ENCODE assay signal across 15 cellular contexts in the genomic region with DNA sequence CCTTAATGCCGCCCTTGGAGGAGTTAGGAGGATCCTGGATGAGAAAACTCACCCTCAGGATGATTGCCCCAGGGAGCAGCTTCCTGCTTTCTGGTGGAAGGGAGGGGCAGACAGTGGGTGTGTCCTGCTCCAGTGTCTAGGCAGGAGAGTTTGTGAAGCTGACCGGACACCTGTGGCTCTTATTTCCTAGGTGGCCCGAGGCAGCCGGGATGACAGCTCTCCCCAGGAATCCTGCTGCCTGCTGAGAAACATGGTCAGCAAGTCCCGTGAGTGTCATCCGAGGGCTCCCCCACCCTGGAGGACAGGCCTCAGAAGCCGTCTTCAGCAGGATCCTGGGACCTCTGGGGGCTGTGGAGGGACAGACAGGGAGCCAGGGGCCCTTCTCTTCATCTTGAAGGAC. TPM values are rescaled to one million over a fixed set of nuclear protein-coding genes. Genes with fewer than 3 reads are reported as not detected.
DNase-seq lines count a peak whose midpoint lies in the region; ATAC-seq and TF ChIP-seq lines count a peak whose summit lies in the region.
"Had no signal": no experiment of that assay in that cellular context is flagged by ENCODE, and none has a peak within 500 bp of the region (broad histone marks: within the 10 kb centered on the region; RNA-seq: fewer than 3 reads in every experiment).

No MANE protein-coding gene starts in this region.

- H3K4me1 Mint-ChIP-seq in natural killer cell, result peaks cover 18 to 34% of the 10 kb centered on the region in 2 donors

- H3K27ac ChIP-seq in right atrium auricular region, result peak overlapping the region; percentile 32 to 40
- no peak overlapping the region for H3K27ac ChIP-seq in left ventricle myocardium inferior (replicated peaks)
- peak overlapping the region in 47 of 59 donors; percentile 12 to 84 (median 67) for H3K27ac ChIP-seq in dorsolateral prefrontal cortex
- H3K27ac ChIP-seq in mucosa of rectum (ENCODE audit: low read depth in 2 of 2, low read length in 2 of 2), result peak overlapping the region; percentile 82 to 94
- H3K27ac ChIP-seq: body of pancreas had no signal

- no peaks in the 10 kb centered on the region for H3K9me3 Mint-ChIP-seq in natural killer cell
- H3K9me3 Mint-ChIP-seq: WTC11 had no signal

- peak overlapping the region in 1 of 2 donors; percentile 38 for H3K27ac Mint-ChIP-seq in natural killer cell
- H3K27ac Mint-ChIP-seq: WTC11 had no signal

- H3K4me3 Mint-ChIP-seq in natural killer cell, result no peak overlapping the region
- H3K4me3 Mint-ChIP-seq: WTC11 had no signal

- H3K4me3 ChIP-seq in right atrium auricular region (no peak overlapping the region), left ventricle myocardium inferior (no peak overlapping the region), dorsolateral prefrontal cortex (no peak overlapping the region), mucosa of rectum (ENCODE audit: low read length in 2 of 2) (peak overlapping the region; percentile 51 to 72)
- H3K4me3 ChIP-seq: body of pancreas had no signal

- intact Hi-C loops in left ventricle myocardium inferior (cut with micrococcal nuclease) (no loop called here), dorsolateral prefrontal cortex (cut with DNase I) (no loop called here), natural killer cell (cut with micrococcal nuclease) (no loop called here)

- peaks cover 8% of the 10 kb centered on the region for H3K36me3 Mint-ChIP-seq in natural killer cell

- no peaks in the 10 kb centered on the region for H3K27me3 Mint-ChIP-seq in natural killer cell (ENCODE audit: low read depth in 2 of 2)

- peaks cover 0 to 67% of the 10 kb centered on the region in 2 donors for H3K4me1 ChIP-seq in right atrium auricular region
- peaks cover 61% of the 10 kb centered on the region for H3K4me1 ChIP-seq in left ventricle myocardium inferior
- H3K4me1 ChIP-seq in mucosa of rectum (ENCODE audit: control insufficient read depth in 2 of 2, insufficient read depth in 2 of 2, low read length in 2 of 2), result peaks cover 21 to 64% of the 10 kb centered on the region in 2 donors
- H3K4me1 ChIP-seq: body of pancreas had no signal

- H3K9me3 ChIP-seq in right atrium auricular region (no peaks in the 10 kb centered on the region), left ventricle myocardium inferior (replicated peaks) (no peaks in the 10 kb centered on the region), mucosa of rectum (ENCODE audit: control insufficient read depth in 2 of 2, low read length in 2 of 2) (no peaks in the 10 kb centered on the region)
- H3K9me3 ChIP-seq: body of pancreas had no signal

- TF ChIP-seq CTCF in right atrium auricular region (IDR thresholded peaks at IDR 0.05), result no peak
- TF ChIP-seq CTCF in left ventricle myocardium inferior (IDR thresholded peaks at IDR 0.05; ENCODE audit: borderline replicate concordance), result no peak
- TF ChIP-seq CTCF in dorsolateral prefrontal cortex (IDR thresholded peaks at IDR 0.05 in 54 of 56, conservative IDR thresholded peaks at IDR 0.05 in 2 of 56; ENCODE audit: low read depth in 1 of 56, partially characterized antibody in 56 of 56), result no peak
- TF ChIP-seq CTCF in natural killer cell (IDR thresholded peaks at IDR 0.05), result no peak

- ATAC-seq in SK-N-SH treated with all-trans-retinoic acid at 6 μM for 48 hours, result no peak
- no peak for ATAC-seq in natural killer cell
- ATAC-seq: body of pancreas, WTC11 had no signal

- H3K9ac ChIP-seq in mucosa of rectum (ENCODE audit: low read depth in 1 of 2, low read length in 2 of 2), result peak overlapping the region; percentile 63 to 89

- DNase-seq in right atrium auricular region (ENCODE audit: low spot score), result no peak
- no peak for DNase-seq in left ventricle myocardium inferior
- no peak for DNase-seq in dorsolateral prefrontal cortex
- DNase-seq in cortex of kidney (lab: John Stamatoyannopoulos, UW), result no peak
- no peak for DNase-seq in natural killer cell
- DNase-seq in NCI-H2081 treated with DMSO at 0.1 percent for 48 hours (lab: John Stamatoyannopoulos, UW), result no peak
- DNase-seq: ACHN; body of pancreas; effector memory CD4-positive, alpha-beta T cell; midbrain; NCI-H187; NCI-H524 had no signal

- peaks cover 34% of the 10 kb centered on the region for H3K36me3 ChIP-seq in right atrium auricular region
- H3K36me3 ChIP-seq in left ventricle myocardium inferior, result peaks cover 30% of the 10 kb centered on the region
- peaks cover 18 to 32% of the 10 kb centered on the region in 2 donors for H3K36me3 ChIP-seq in mucosa of rectum (ENCODE audit: control insufficient read depth in 2 of 2, insufficient read depth in 2 of 2, low read length in 2 of 2)

- H3K27me3 ChIP-seq in right atrium auricular region, result no peaks in the 10 kb centered on the region
- no peaks in the 10 kb centered on the region for H3K27me3 ChIP-seq in left ventricle myocardium inferior (ENCODE audit: low read depth)
- H3K27me3 ChIP-seq in dorsolateral prefrontal cortex, result no peaks in the 10 kb centered on the region
- H3K27me3 ChIP-seq in mucosa of rectum (ENCODE audit: control insufficient read depth in 2 of 2, insufficient read depth in 2 of 2, low read length in 2 of 2), result no peaks in the 10 kb centered on the region
- H3K27me3 ChIP-seq: body of pancreas had no signal

TF ChIP-seq in SK-N-SH treated with all-trans-retinoic acid at 6 μM for 48 hours, 23 proteins besides CTCF, POLR2A, EP300 and RAD21:
- TF ChIP-seq ZNF70 (CRISPR knock-in tag; IDR thresholded peaks at IDR 0.05) (no peak), TCF4 (CRISPR knock-in tag; IDR thresholded peaks at IDR 0.05; ENCODE audit: borderline replicate concordance) (no peak), PPARA (CRISPR knock-in tag; IDR thresholded peaks at IDR 0.05; ENCODE audit: borderline replicate concordance) (no peak), ISL1 (CRISPR knock-in tag; IDR thresholded peaks at IDR 0.05) (no peak), RARB (CRISPR knock-in tag; IDR thresholded peaks at IDR 0.05) (no peak), CSDC2 (CRISPR knock-in tag; IDR thresholded peaks at IDR 0.05) (no peak)
- TF ChIP-seq, protein P1, sequence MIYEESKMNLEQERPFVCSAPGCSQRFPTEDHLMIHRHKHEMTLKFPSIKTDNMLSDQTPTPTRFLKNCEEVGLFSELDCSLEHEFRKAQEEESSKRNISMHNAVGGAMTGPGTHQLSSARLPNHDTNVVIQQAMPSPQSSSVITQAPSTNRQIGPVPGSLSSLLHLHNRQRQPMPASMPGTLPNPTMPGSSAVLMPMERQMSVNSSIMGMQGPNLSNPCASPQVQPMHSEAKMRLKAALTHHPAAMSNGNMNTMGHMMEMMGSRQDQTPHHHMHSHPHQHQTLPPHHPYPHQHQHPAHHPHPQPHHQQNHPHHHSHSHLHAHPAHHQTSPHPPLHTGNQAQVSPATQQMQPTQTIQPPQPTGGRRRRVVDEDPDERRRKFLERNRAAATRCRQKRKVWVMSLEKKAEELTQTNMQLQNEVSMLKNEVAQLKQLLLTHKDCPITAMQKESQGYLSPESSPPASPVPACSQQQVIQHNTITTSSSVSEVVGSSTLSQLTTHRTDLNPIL (CRISPR knock-in tag; IDR thresholded peaks at IDR 0.05; ENCODE audit: low read depth), result no peak
- TF ChIP-seq, protein P2, sequence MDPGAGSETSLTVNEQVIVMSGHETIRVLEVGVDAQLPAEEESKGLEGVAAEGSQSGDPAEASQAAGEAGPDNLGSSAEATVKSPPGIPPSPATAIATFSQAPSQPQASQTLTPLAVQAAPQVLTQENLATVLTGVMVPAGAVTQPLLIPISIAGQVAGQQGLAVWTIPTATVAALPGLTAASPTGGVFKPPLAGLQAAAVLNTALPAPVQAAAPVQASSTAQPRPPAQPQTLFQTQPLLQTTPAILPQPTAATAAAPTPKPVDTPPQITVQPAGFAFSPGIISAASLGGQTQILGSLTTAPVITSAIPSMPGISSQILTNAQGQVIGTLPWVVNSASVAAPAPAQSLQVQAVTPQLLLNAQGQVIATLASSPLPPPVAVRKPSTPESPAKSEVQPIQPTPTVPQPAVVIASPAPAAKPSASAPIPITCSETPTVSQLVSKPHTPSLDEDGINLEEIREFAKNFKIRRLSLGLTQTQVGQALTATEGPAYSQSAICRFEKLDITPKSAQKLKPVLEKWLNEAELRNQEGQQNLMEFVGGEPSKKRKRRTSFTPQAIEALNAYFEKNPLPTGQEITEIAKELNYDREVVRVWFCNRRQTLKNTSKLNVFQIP (CRISPR knock-in tag; IDR thresholded peaks at IDR 0.05; ENCODE audit: borderline replicate concordance, low read depth), result no peak
TF ChIP-seq in SK-N-SH treated with all-trans-retinoic acid at 6 μM for 48 hours: peak in this region for 0.

RNA-seq across cellular contexts. Expression of a gene that starts 50.4 kb away (rescaled TPM):
- total RNA-seq in right atrium auricular region, result 100 to 1,000 TPM in 1 of 2 donors, 10 to 100 TPM in 1; 67.5 to 103 TPM
- total RNA-seq in left ventricle myocardium inferior, result 61.7 TPM
- 10 to 100 TPM; 19.8 to 70.4 (median 32.7) TPM for total RNA-seq in dorsolateral prefrontal cortex
- total RNA-seq in natural killer cell, result 10 to 100 TPM; 43.3 to 57.6 (median 47.3) TPM

Comparison
In these comparisons a context has a peak if more than half of its experiments do, and no peak if none do; other contexts are left out.
1. H3K4me3 ChIP-seq: peak in mucosa of rectum (2 of 2); none in right atrium auricular region (0 of 2), left ventricle myocardium inferior (single experiment) and dorsolateral prefrontal cortex (0 of 59).